1 cellular context compared by ENCODE assay signal in genomic region chr1:208159542-208160258, GRCh38.
TF ChIP-seq lines count a peak whose summit lies in the region.

No MANE protein-coding gene starts in this region.

TF ChIP-seq in HepG2, 621 proteins besides CTCF, POLR2A, EP300 and RAD21:
- no peak for TF ChIP-seq ZNF281 (CRISPR knock-in tag; IDR thresholded peaks at IDR 0.05; ENCODE audit: borderline replicate concordance)
- peak; percentile 30; the same call in 1 of the 2 replicates for TF ChIP-seq ZNF687 (CRISPR knock-in tag; IDR thresholded peaks at IDR 0.05)
- 0 out of 2 replicates have a peak, but pooled peaks have one; percentile 13 for TF ChIP-seq ZFP91 (CRISPR knock-in tag; IDR thresholded peaks at IDR 0.05; ENCODE audit: borderline replicate concordance)
